ENCODE assay signal across 7 cellular contexts in the genomic region with DNA sequence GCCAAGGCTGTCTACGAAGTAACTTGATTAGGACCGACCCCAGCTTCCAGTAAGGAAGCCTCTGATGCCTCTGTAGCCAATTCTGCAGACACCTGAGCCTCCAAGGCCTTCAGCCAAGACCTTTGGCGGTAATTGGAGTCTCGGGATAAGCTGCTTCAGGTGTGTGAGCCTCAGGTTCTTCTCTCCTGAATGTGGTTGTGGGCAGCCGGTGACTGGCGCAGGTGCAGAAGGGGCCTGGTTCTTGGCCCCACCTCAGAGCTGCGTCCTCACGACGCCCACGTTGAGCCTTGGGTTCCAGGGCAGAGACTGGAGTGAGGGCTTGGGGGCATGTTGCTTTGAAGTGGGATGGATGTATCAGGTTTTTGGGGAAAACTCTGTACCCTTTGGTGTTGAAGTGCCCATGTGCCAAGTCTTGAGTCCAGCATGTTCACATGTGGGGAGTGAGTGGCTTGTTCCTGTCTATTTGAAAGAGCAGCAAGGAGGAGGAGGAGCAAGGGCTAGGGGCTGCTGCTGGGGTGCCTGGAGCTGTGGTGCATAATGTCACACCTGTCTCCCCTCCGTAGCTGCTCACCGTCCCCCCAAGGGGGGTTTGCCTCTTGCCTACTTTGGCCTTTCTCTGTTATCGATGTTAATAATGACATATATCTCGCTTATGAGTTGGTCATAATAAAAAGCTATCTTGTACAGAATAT. TPM values are rescaled to one million over a fixed set of nuclear protein-coding genes. Genes with fewer than 3 reads are reported as not detected.
A peak's percentile ranks its signal among the peaks of the same experiment; 100 is the strongest.
DNase-seq lines count a peak whose midpoint lies in the region; ATAC-seq and TF ChIP-seq lines count a peak whose summit lies in the region.

No MANE protein-coding gene starts in this region.

- no peaks in the 10 kb centered on the region for H3K36me3 ChIP-seq in GM23338 (ENCODE audit: insufficient read depth)
- H3K36me3 ChIP-seq in rectal smooth muscle tissue (ENCODE audit: control insufficient read depth, insufficient read depth, low read length), result peaks cover 3% of the 10 kb centered on the region

- peak overlapping the region; percentile 92 for H3K4me2 ChIP-seq in GM23338

- no peak overlapping the region for H3K27ac Mint-ChIP-seq in GM23338
- no peak overlapping the region for H3K27ac Mint-ChIP-seq in T-helper 17 cell

- TF ChIP-seq CTCF in GM23338 (conservative IDR thresholded peaks at IDR 0.05; ENCODE audit: low read depth in 2 of 2) (no peak), foreskin fibroblast (IDR thresholded peaks at IDR 0.05; ENCODE audit: low read depth, low read length) (no peak)

- no peak for TF ChIP-seq POLR2A in erythroblast (IDR thresholded peaks at IDR 0.05; ENCODE audit: low read length)

- DNase-seq in GM23338 (ENCODE audit: low spot score) (no peak), T-helper 17 cell (no peak), foreskin fibroblast (no peak), erythroblast (lab: John Stamatoyannopoulos, UW) (no peak), HK-2 (ENCODE audit: unreplicated experiment) (no peak), kidney glomerular epithelial cell (lab: John Stamatoyannopoulos, UW) (no peak)

- H3K4me3 ChIP-seq in GM23338 (peak overlapping the region; percentile 75), foreskin fibroblast (ENCODE audit: low read depth in 1 of 2, low read length in 2 of 2) (peak overlapping the region; percentile 68), rectal smooth muscle tissue (ENCODE audit: low read length) (peak overlapping the region; percentile 74)

- no peaks in the 10 kb centered on the region for H3K79me2 ChIP-seq in GM23338 (replicated peaks; ENCODE audit: insufficient read depth)

- peaks cover 7% of the 10 kb centered on the region; the same call in 1 of the 2 replicates for H4K20me1 ChIP-seq in GM23338 (replicated peaks; ENCODE audit: insufficient read depth)

- H3K9me3 ChIP-seq in T-helper 17 cell (ENCODE audit: control insufficient read depth, low read length, poor library complexity, severe bottlenecking), result no peaks in the 10 kb centered on the region

- H3K27ac ChIP-seq in GM23338 (ENCODE audit: low read depth) (no peak overlapping the region), rectal smooth muscle tissue (ENCODE audit: low read depth, low read length) (no peak overlapping the region)

- H3K4me3 Mint-ChIP-seq in GM23338 (peak overlapping the region; percentile 79), T-helper 17 cell (peak overlapping the region; percentile 92)

- H3K36me3 Mint-ChIP-seq in GM23338 (ENCODE audit: low read depth) (peaks cover under 1% of the 10 kb centered on the region; the same call in 2 of the 3 replicates), T-helper 17 cell (ENCODE audit: low read depth) (peaks cover 3% of the 10 kb centered on the region)

- peaks cover 23% of the 10 kb centered on the region for H3K27me3 ChIP-seq in GM23338 (ENCODE audit: insufficient read depth)
- no peaks in the 10 kb centered on the region for H3K27me3 ChIP-seq in rectal smooth muscle tissue (ENCODE audit: control insufficient read depth, insufficient read depth, low read length)

- no peak overlapping the region for H3K9ac ChIP-seq in rectal smooth muscle tissue (ENCODE audit: low read length)

- H3F3A ChIP-seq in GM23338 (replicated peaks; ENCODE audit: low read depth), result 0 out of 2 replicates have a peak, but pooled peaks cover 6% of the 10 kb centered on the region

- H3K27me3 Mint-ChIP-seq in GM23338 (ENCODE audit: insufficient read depth, low read depth, poor library complexity) (peaks cover 15% of the 10 kb centered on the region), T-helper 17 cell (peaks cover 14% of the 10 kb centered on the region)

- ATAC-seq in GM23338 (no peak), T-helper 17 cell (no peak)

- no peaks in the 10 kb centered on the region for H3K9me3 Mint-ChIP-seq in GM23338

- H3K4me1 Mint-ChIP-seq in GM23338, result peaks cover 46% of the 10 kb centered on the region
- peaks cover 15% of the 10 kb centered on the region for H3K4me1 Mint-ChIP-seq in T-helper 17 cell

- peak overlapping the region; percentile 90; the same call in 1 of the 2 replicates for H2AFZ ChIP-seq in GM23338

- H3K4me1 ChIP-seq in GM23338 (ENCODE audit: insufficient read depth), result peaks cover 41% of the 10 kb centered on the region
- H3K4me1 ChIP-seq in rectal smooth muscle tissue (ENCODE audit: control insufficient read depth, insufficient read depth, low read length), result peaks cover 8% of the 10 kb centered on the region

- no peaks in the 10 kb centered on the region for H3K9me2 ChIP-seq in GM23338 (ENCODE audit: insufficient read depth)

TF ChIP-seq in GM23338, 12 proteins besides CTCF, POLR2A, EP300 and RAD21 (continues in another document):
- TF ChIP-seq STAT1 (IDR thresholded peaks at IDR 0.05; ENCODE audit: unreplicated experiment) (no peak), EZH2 (IDR thresholded peaks at IDR 0.05; ENCODE audit: low read depth, unreplicated experiment) (no peak), ZNF114 (CRISPR knock-in tag; IDR thresholded peaks at IDR 0.05) (no peak), EZH2phosphoT487 (IDR thresholded peaks at IDR 0.05; ENCODE audit: unreplicated experiment) (no peak), ZNF331 (CRISPR knock-in tag; IDR thresholded peaks at IDR 0.05; ENCODE audit: low read depth) (no peak), NANOG (IDR thresholded peaks at IDR 0.05; ENCODE audit: borderline replicate concordance) (no peak), JUNB (IDR thresholded peaks at IDR 0.05; ENCODE audit: unreplicated experiment) (no peak), POLR2AphosphoS5 (IDR thresholded peaks at IDR 0.05; ENCODE audit: low read depth) (no peak)
- TF ChIP-seq, protein P1, sequence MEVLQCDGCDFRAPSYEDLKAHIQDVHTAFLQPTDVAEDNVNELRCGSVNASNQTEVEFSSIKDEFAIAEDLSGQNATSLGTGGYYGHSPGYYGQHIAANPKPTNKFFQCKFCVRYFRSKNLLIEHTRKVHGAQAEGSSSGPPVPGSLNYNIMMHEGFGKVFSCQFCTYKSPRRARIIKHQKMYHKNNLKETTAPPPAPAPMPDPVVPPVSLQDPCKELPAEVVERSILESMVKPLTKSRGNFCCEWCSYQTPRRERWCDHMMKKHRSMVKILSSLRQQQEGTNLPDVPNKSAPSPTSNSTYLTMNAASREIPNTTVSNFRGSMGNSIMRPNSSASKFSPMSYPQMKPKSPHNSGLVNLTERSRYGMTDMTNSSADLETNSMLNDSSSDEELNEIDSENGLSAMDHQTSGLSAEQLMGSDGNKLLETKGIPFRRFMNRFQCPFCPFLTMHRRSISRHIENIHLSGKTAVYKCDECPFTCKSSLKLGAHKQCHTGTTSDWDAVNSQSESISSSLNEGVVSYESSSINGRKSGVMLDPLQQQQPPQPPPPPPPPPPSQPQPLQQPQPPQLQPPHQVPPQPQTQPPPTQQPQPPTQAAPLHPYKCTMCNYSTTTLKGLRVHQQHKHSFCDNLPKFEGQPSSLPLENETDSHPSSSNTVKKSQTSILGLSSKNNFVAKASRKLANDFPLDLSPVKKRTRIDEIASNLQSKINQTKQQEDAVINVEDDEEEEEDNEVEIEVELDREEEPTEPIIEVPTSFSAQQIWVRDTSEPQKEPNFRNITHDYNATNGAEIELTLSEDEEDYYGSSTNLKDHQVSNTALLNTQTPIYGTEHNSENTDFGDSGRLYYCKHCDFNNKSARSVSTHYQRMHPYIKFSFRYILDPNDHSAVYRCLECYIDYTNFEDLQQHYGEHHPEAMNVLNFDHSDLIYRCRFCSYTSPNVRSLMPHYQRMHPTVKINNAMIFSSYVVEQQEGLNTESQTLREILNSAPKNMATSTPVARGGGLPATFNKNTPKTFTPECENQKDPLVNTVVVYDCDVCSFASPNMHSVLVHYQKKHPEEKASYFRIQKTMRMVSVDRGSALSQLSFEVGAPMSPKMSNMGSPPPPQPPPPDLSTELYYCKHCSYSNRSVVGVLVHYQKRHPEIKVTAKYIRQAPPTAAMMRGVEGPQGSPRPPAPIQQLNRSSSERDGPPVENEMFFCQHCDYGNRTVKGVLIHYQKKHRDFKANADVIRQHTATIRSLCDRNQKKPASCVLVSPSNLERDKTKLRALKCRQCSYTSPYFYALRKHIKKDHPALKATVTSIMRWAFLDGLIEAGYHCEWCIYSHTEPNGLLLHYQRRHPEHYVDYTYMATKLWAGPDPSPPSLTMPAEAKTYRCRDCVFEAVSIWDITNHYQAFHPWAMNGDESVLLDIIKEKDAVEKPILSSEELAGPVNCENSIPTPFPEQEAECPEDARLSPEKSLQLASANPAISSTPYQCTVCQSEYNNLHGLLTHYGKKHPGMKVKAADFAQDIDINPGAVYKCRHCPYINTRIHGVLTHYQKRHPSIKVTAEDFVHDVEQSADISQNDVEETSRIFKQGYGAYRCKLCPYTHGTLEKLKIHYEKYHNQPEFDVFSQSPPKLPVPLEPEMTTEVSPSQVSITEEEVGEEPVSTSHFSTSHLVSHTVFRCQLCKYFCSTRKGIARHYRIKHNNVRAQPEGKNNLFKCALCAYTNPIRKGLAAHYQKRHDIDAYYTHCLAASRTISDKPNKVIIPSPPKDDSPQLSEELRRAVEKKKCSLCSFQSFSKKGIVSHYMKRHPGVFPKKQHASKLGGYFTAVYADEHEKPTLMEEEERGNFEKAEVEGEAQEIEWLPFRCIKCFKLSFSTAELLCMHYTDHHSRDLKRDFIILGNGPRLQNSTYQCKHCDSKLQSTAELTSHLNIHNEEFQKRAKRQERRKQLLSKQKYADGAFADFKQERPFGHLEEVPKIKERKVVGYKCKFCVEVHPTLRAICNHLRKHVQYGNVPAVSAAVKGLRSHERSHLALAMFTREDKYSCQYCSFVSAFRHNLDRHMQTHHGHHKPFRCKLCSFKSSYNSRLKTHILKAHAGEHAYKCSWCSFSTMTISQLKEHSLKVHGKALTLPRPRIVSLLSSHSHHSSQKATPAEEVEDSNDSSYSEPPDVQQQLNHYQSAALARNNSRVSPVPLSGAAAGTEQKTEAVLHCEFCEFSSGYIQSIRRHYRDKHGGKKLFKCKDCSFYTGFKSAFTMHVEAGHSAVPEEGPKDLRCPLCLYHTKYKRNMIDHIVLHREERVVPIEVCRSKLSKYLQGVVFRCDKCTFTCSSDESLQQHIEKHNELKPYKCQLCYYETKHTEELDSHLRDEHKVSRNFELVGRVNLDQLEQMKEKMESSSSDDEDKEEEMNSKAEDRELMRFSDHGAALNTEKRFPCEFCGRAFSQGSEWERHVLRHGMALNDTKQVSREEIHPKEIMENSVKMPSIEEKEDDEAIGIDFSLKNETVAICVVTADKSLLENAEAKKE (CRISPR knock-in tag; IDR thresholded peaks at IDR 0.05), result no peak
- TF ChIP-seq, protein P2, sequence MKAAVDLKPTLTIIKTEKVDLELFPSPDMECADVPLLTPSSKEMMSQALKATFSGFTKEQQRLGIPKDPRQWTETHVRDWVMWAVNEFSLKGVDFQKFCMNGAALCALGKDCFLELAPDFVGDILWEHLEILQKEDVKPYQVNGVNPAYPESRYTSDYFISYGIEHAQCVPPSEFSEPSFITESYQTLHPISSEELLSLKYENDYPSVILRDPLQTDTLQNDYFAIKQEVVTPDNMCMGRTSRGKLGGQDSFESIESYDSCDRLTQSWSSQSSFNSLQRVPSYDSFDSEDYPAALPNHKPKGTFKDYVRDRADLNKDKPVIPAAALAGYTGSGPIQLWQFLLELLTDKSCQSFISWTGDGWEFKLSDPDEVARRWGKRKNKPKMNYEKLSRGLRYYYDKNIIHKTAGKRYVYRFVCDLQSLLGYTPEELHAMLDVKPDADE (IDR thresholded peaks at IDR 0.05), result no peak

RNA-seq across cellular contexts. Expression of a gene that starts 1.4 kb away (rescaled TPM):
- 16.0 and 22.1 TPM in 2 replicates for total RNA-seq in GM23338 (2014; rRNA removed; shearing (Covaris generic))
- polyA plus RNA-seq in GM23338 (2016; fragmentation: Nextera tagmentation; extraction: Ambion mirVana), result 9.6 and 10.0 TPM in 2 replicates
- 1 to 10 TPM; 2.0 to 3.4 TPM for total RNA-seq in T-helper 17 cell
